In the genomic region with DNA sequence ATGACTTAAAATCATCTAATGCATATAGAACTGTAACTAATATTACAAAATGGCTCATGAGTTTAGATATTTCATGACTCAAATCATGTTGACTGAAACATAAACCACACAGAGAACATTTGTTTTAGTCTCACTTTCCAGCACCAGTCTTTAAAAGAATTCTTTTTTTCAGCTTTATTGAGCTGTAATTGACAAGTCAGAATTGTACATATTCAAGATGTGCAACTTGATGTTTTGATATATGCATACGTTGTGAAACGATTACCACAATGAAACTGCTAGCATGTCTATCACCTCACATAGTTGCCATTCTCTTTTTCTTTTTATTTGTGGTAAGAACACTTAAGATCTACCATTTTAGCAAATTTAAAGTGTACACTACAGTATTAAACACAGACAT, we compare ENCODE assay signal across 16 cellular contexts. TPM values are rescaled to one million over a fixed set of nuclear protein-coding genes. Genes with fewer than 3 reads are reported as not detected.
DNase-seq lines count a peak whose midpoint lies in the region; ATAC-seq and TF ChIP-seq lines count a peak whose summit lies in the region.
"Had no signal": no experiment of that assay in that cellular context is flagged by ENCODE, and none has a peak within 500 bp of the region (broad histone marks: within the 10 kb centered on the region; RNA-seq: fewer than 3 reads in every experiment).

No MANE protein-coding gene starts in this region.

- H2AK5ac ChIP-seq in mesenchymal stem cell (ENCODE audit: low read length, severe bottlenecking), result no peak overlapping the region

- H3K27me3 ChIP-seq in mesenchymal stem cell (ENCODE audit: control insufficient read depth in 1 of 2, insufficient read depth in 1 of 2, low read length in 2 of 2), result no peaks in the 10 kb centered on the region

- no peaks in the 10 kb centered on the region for H3K27me3 Mint-ChIP-seq in activated T-cell treated with anti-CD3 and anti-CD28 coated beads, Interleukin-2, amount 50 U/mL, for 72 hours (ENCODE audit: low read depth)
- H3K27me3 Mint-ChIP-seq in activated T-cell treated with anti-CD3 and anti-CD28 coated beads, Interleukin-2, amount 50 U/mL, for 24 hours, result peaks cover 3% of the 10 kb centered on the region

- H3K14ac ChIP-seq in mesenchymal stem cell (ENCODE audit: low read length in 2 of 2), result no peak overlapping the region

- H3K4me1 ChIP-seq in mesenchymal stem cell (ENCODE audit: control insufficient read depth, insufficient read depth, low read depth, low read length), result peaks cover 4% of the 10 kb centered on the region

- no peak overlapping the region for H2AFZ ChIP-seq in mesenchymal stem cell (ENCODE audit: low read depth, low read length)
- H2AFZ ChIP-seq: GM23248 had no signal

- H3K9me3 Mint-ChIP-seq in activated T-cell treated with anti-CD3 and anti-CD28 coated beads, Interleukin-2, amount 50 U/mL, for 72 hours, result no peaks in the 10 kb centered on the region
- no peaks in the 10 kb centered on the region for H3K9me3 Mint-ChIP-seq in activated T-cell treated with anti-CD3 and anti-CD28 coated beads, Interleukin-2, amount 50 U/mL, for 24 hours
- H3K9me3 Mint-ChIP-seq in stimulated activated effector memory CD8-positive, alpha-beta T cell treated with anti-CD3 and anti-CD28 coated beads, Interleukin-12 subunit alpha, Interleukin-12 subunit beta, amount 100 ng/mL, for 72 hours, result no peaks in the 10 kb centered on the region
- H3K9me3 Mint-ChIP-seq: H9 had no signal

- H3K9me3 ChIP-seq in mesenchymal stem cell (ENCODE audit: control insufficient read depth, low read length), result no peaks in the 10 kb centered on the region

- no peaks in the 10 kb centered on the region for H3K36me3 ChIP-seq in mesenchymal stem cell (ENCODE audit: control insufficient read depth in 1 of 2, insufficient read depth in 2 of 2, low read depth in 1 of 2, low read length in 2 of 2)

- TF ChIP-seq CTCF in VCaP (conservative IDR thresholded peaks at IDR 0.05), result no peak

- H3K27ac Mint-ChIP-seq in activated T-cell treated with anti-CD3 and anti-CD28 coated beads, Interleukin-2, amount 50 U/mL, for 72 hours, result no peak overlapping the region
- no peak overlapping the region for H3K27ac Mint-ChIP-seq in activated T-cell treated with anti-CD3 and anti-CD28 coated beads, Interleukin-2, amount 50 U/mL, for 24 hours
- H3K27ac Mint-ChIP-seq in stimulated activated effector memory CD8-positive, alpha-beta T cell treated with anti-CD3 and anti-CD28 coated beads, Interleukin-12 subunit alpha, Interleukin-12 subunit beta, amount 100 ng/mL, for 72 hours, result no peak overlapping the region
- H3K27ac Mint-ChIP-seq: CD4-positive, alpha-beta memory T cell; H9 had no signal

- H2BK120ac ChIP-seq in mesenchymal stem cell (ENCODE audit: low read depth, low read length), result no peak overlapping the region

- H3K4ac ChIP-seq in mesenchymal stem cell (ENCODE audit: low read depth in 1 of 2, low read length in 2 of 2), result no peak overlapping the region

- DNase-seq in activated T-cell treated with anti-CD3 and anti-CD28 coated beads, Interleukin-2, amount 50 U/mL, for 72 hours, result no peak
- DNase-seq in activated T-cell treated with anti-CD3 and anti-CD28 coated beads, Interleukin-2, amount 50 U/mL, for 24 hours, result no peak
- DNase-seq in foreskin melanocyte (peak; percentile 10), NCI-H1930 (lab: John Stamatoyannopoulos, UW) (no peak), mesenchymal stem cell (no peak)
- DNase-seq in stimulated activated effector memory CD8-positive, alpha-beta T cell treated with anti-CD3 and anti-CD28 coated beads, Interleukin-12 subunit alpha, Interleukin-12 subunit beta, amount 100 ng/mL, for 72 hours (ENCODE audit: low spot score in 2 of 2), result no peak
- DNase-seq: Calu3; CD4-positive, alpha-beta memory T cell; COR-L47; DMS53; DMS79 treated with DMSO at 0.1 percent for 48 hours; GM23248; H9 had no signal

- H3K4me3 ChIP-seq in mesenchymal stem cell (ENCODE audit: insufficient read depth in 1 of 2, low read depth in 1 of 2, low read length in 2 of 2), result no peak overlapping the region
- H3K4me3 ChIP-seq: GM23248 had no signal

- peak; percentile 31 to 56 for ATAC-seq in activated T-cell treated with anti-CD3 and anti-CD28 coated beads, Interleukin-2, amount 50 U/mL, for 72 hours (replicated peaks in 1 of 2)
- ATAC-seq in stimulated activated effector memory CD8-positive, alpha-beta T cell treated with anti-CD3 and anti-CD28 coated beads, Interleukin-12 subunit alpha, Interleukin-12 subunit beta, amount 100 ng/mL, for 72 hours, result peak; percentile 55
- ATAC-seq: HCT116 had no signal

- no peak overlapping the region for H2BK12ac ChIP-seq in mesenchymal stem cell (ENCODE audit: low read length in 2 of 2)

- H3K18ac ChIP-seq in mesenchymal stem cell (ENCODE audit: low read depth in 1 of 2, low read length in 2 of 2), result no peak overlapping the region

- H3K9ac ChIP-seq in mesenchymal stem cell (ENCODE audit: low read length), result no peak overlapping the region
- H3K9ac ChIP-seq: GM23248 had no signal

- H2BK15ac ChIP-seq in mesenchymal stem cell (ENCODE audit: low read depth, poor library complexity, severe bottlenecking), result no peak overlapping the region

- H3K4me1 Mint-ChIP-seq in activated T-cell treated with anti-CD3 and anti-CD28 coated beads, Interleukin-2, amount 50 U/mL, for 72 hours (ENCODE audit: low read depth), result no peaks in the 10 kb centered on the region
- no peaks in the 10 kb centered on the region for H3K4me1 Mint-ChIP-seq in activated T-cell treated with anti-CD3 and anti-CD28 coated beads, Interleukin-2, amount 50 U/mL, for 24 hours (ENCODE audit: low read depth)
- no peaks in the 10 kb centered on the region for H3K4me1 Mint-ChIP-seq in stimulated activated effector memory CD8-positive, alpha-beta T cell treated with anti-CD3 and anti-CD28 coated beads, Interleukin-12 subunit alpha, Interleukin-12 subunit beta, amount 100 ng/mL, for 72 hours
- H3K4me1 Mint-ChIP-seq: CD4-positive, alpha-beta memory T cell had no signal

- no peak overlapping the region for H4K8ac ChIP-seq in mesenchymal stem cell (ENCODE audit: low read length)

- H3K23ac ChIP-seq in mesenchymal stem cell (ENCODE audit: low read length in 2 of 2), result no peak overlapping the region

- H3K4me2 ChIP-seq in mesenchymal stem cell (ENCODE audit: low read length, poor library complexity, severe bottlenecking), result no peak overlapping the region

- no peaks in the 10 kb centered on the region for H3K79me1 ChIP-seq in mesenchymal stem cell (replicated peaks; ENCODE audit: low read length, poor library complexity, severe bottlenecking)

- H3K27ac ChIP-seq in VCaP (peak overlapping the region; percentile 56), mesenchymal stem cell (ENCODE audit: low read length, poor library complexity, severe bottlenecking) (no peak overlapping the region)
- H3K27ac ChIP-seq: GM23248 had no signal

- WGBS in mesenchymal stem cell, result 93% methylated on average over 2 of the region's 2 CpGs

- no peak overlapping the region for H3K4me3 Mint-ChIP-seq in activated T-cell treated with anti-CD3 and anti-CD28 coated beads, Interleukin-2, amount 50 U/mL, for 72 hours
- H3K4me3 Mint-ChIP-seq in activated T-cell treated with anti-CD3 and anti-CD28 coated beads, Interleukin-2, amount 50 U/mL, for 24 hours, result no peak overlapping the region
- H3K4me3 Mint-ChIP-seq in stimulated activated effector memory CD8-positive, alpha-beta T cell treated with anti-CD3 and anti-CD28 coated beads, Interleukin-12 subunit alpha, Interleukin-12 subunit beta, amount 100 ng/mL, for 72 hours, result no peak overlapping the region
- H3K4me3 Mint-ChIP-seq: CD4-positive, alpha-beta memory T cell; H9 had no signal

- no peak overlapping the region for H4K91ac ChIP-seq in mesenchymal stem cell (ENCODE audit: low read length)

- H2BK5ac ChIP-seq in mesenchymal stem cell (ENCODE audit: low read depth, low read length, poor library complexity, severe bottlenecking), result no peak overlapping the region

- H3K36me3 Mint-ChIP-seq in activated T-cell treated with anti-CD3 and anti-CD28 coated beads, Interleukin-2, amount 50 U/mL, for 72 hours (ENCODE audit: insufficient read depth in 2 of 2), result no peaks in the 10 kb centered on the region
- H3K36me3 Mint-ChIP-seq in activated T-cell treated with anti-CD3 and anti-CD28 coated beads, Interleukin-2, amount 50 U/mL, for 24 hours (ENCODE audit: low read depth), result no peaks in the 10 kb centered on the region
- no peaks in the 10 kb centered on the region for H3K36me3 Mint-ChIP-seq in stimulated activated effector memory CD8-positive, alpha-beta T cell treated with anti-CD3 and anti-CD28 coated beads, Interleukin-12 subunit alpha, Interleukin-12 subunit beta, amount 100 ng/mL, for 72 hours
- H3K36me3 Mint-ChIP-seq: CD4-positive, alpha-beta memory T cell had no signal

RNA-seq across cellular contexts. Expression of gene TMEM178A, which starts 25.0 kb away (rescaled TPM):
- 1 to 10 TPM; 1.5 to 1.9 TPM for total RNA-seq in activated T-cell treated with anti-CD3 and anti-CD28 coated beads, Interleukin-2, amount 50 U/mL, for 72 hours
- polyA plus RNA-seq in mesenchymal stem cell (2013, experiment 1 of 2), result 8.1 TPM
- polyA plus RNA-seq in mesenchymal stem cell (2013, experiment 2 of 2), result 7.9 TPM
- total RNA-seq: A172; CD4-positive, alpha-beta memory T cell had no signal
- polyA plus RNA-seq: CD4-positive, alpha-beta memory T cell; GM23248 had no signal
